8 cellular contexts compared by ENCODE assay signal in the genomic region with DNA sequence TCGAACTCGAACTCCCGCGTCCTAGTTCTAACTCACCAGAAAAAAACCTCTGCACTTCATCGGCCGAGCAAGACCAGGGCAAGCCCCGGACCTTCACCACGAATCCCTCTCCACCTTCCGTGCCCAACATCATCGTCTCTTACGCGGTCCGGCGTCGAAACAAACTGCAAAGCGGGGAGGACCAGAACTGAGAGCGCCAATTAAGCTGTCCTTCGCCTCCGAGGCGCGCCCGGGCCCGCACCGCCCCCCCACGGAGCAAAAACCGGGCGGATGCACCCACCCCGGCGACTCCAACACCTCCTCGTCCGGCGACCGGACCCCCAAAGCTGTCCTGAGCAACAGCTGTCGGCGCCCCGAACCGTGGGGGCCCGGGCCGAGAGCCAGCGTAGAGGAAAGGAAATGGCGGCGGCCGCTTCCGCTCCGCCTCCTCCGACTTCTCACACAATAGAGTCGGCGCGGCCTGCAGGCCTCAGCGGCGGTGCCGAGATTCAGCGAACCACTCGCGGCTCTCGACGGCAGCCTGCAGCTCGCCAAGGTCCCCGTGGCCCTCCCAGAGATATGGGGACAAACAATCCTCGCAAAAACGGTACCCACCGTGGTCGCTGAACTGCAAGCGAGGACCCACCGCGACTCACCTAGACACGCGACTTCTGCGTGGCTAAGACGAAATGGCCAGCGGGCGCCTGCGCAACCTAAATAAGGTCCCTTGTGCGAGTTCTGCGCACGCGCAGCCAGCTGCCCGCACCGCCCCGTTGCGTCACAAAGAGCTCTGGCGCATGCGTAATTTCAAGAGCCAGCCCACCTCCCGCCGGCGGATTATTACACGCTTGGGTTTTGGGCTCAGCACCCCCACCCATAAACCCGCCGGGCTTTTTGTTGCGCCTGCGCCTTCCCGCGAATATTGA. TPM values are rescaled to one million over a fixed set of nuclear protein-coding genes. Genes with fewer than 3 reads are reported as not detected.
A peak's percentile ranks its signal among the peaks of the same experiment; 100 is the strongest.
DNase-seq lines count a peak whose midpoint lies in the region; ATAC-seq and TF ChIP-seq lines count a peak whose summit lies in the region.

Gene HNRNPH1, minus strand, starts transcription at position 671 of the 905 bp plus-strand sequence. Its CDS starts 538 bp downstream, at position 133.

- H3K27ac ChIP-seq in testis, result peak within 1 kb of the TSS; percentile 99 to 100

- peak within 1 kb of the TSS; percentile 99 for H3K27ac Mint-ChIP-seq in activated naive CD4-positive, alpha-beta T cell treated with anti-CD3 and anti-CD28 coated beads, Interleukin-2, amount 50 U/mL, for 24 hours

- intact Hi-C loops in testis (cut with DNase I; ENCODE audit: low total_unique reads), result loop anchor here (10.0 kb wide), 1 partner anchor 72 kb away; the partner anchor contains the start of gene CANX

- peaks cover 42% of the 10 kb centered on the region for H3K4me1 Mint-ChIP-seq in activated naive CD4-positive, alpha-beta T cell treated with anti-CD3 and anti-CD28 coated beads, Interleukin-2, amount 50 U/mL, for 24 hours

- peak; percentile 97 for TF ChIP-seq POLR2A in testis (IDR thresholded peaks at IDR 0.05)

- peak; percentile 77 for ATAC-seq in HG02588 (IDR thresholded peaks at IDR 0.05; ENCODE audit: unreplicated experiment)
- ATAC-seq in SK-N-SH treated with all-trans-retinoic acid at 6 μM for 48 hours, result peak; percentile 78
- peak; percentile 86 for ATAC-seq in omental fat pad (ENCODE audit: low FRiP score)

- TF ChIP-seq CTCF in GM06990 (IDR thresholded peaks at IDR 0.05; ENCODE audit: insufficient read depth, low read length, poor library complexity, severe bottlenecking) (no peak), omental fat pad (IDR thresholded peaks at IDR 0.05) (no peak), testis (IDR thresholded peaks at IDR 0.05) (peak in 1 of 3 experiments; percentile 23)

- peaks cover 39% of the 10 kb centered on the region for H3K4me1 ChIP-seq in testis

- no peaks in the 10 kb centered on the region for H3K9me3 Mint-ChIP-seq in activated naive CD4-positive, alpha-beta T cell treated with anti-CD3 and anti-CD28 coated beads, Interleukin-2, amount 50 U/mL, for 24 hours

- peak within 1 kb of the TSS; percentile 95 for H3K4me3 Mint-ChIP-seq in activated naive CD4-positive, alpha-beta T cell treated with anti-CD3 and anti-CD28 coated beads, Interleukin-2, amount 50 U/mL, for 24 hours

- H3K36me3 ChIP-seq in GM06990 (ENCODE audit: control insufficient read depth, insufficient read depth, low read length) (peaks cover 4% of the 10 kb centered on the region; the same call in 1 of the 2 replicates), testis (ENCODE audit: low read depth, missing control alignments) (no peaks in the 10 kb centered on the region)

- no peaks in the 10 kb centered on the region for H3K9me3 ChIP-seq in testis

- 0% methylated on average over 49 to 93 of the region's 93 CpGs for WGBS in testis, 2 donors

- H3K27me3 ChIP-seq in GM06990 (replicated peaks; ENCODE audit: control insufficient read depth, insufficient read depth, low read length), result no peaks in the 10 kb centered on the region
- no peaks in the 10 kb centered on the region for H3K27me3 ChIP-seq in testis

- H3K27me3 Mint-ChIP-seq in activated naive CD4-positive, alpha-beta T cell treated with anti-CD3 and anti-CD28 coated beads, Interleukin-2, amount 50 U/mL, for 24 hours, result no peaks in the 10 kb centered on the region

- H3K4me3 ChIP-seq in GM06990 (replicated peaks; ENCODE audit: low read depth, low read length) (peak within 1 kb of the TSS; percentile 98), testis (peak within 1 kb of the TSS; percentile 91 to 100)

- DNase-seq in GM06990 (ENCODE audit: extremely low read depth, insufficient read length), result peak; percentile 98
- peak; percentile 94 for DNase-seq in NCI-H1092 (lab: John Stamatoyannopoulos, UW)
- peak; percentile 90 for DNase-seq in glomerular endothelial cell (ENCODE audit: extremely low read depth, low read depth, low spot score)
- DNase-seq in omental fat pad (ENCODE audit: low spot score), result peak; percentile 86
- DNase-seq in testis, result peak; percentile 98

- H3K36me3 Mint-ChIP-seq in activated naive CD4-positive, alpha-beta T cell treated with anti-CD3 and anti-CD28 coated beads, Interleukin-2, amount 50 U/mL, for 24 hours, result peaks cover 39% of the 10 kb centered on the region

TF ChIP-seq in SK-N-SH treated with all-trans-retinoic acid at 6 μM for 48 hours, 23 proteins besides CTCF, POLR2A, EP300 and RAD21:
- TF ChIP-seq PPARA (CRISPR knock-in tag; IDR thresholded peaks at IDR 0.05; ENCODE audit: borderline replicate concordance), result no peak
- peak; percentile 31 for TF ChIP-seq TSHZ2 (CRISPR knock-in tag; IDR thresholded peaks at IDR 0.05)
- TF ChIP-seq, protein P1, sequence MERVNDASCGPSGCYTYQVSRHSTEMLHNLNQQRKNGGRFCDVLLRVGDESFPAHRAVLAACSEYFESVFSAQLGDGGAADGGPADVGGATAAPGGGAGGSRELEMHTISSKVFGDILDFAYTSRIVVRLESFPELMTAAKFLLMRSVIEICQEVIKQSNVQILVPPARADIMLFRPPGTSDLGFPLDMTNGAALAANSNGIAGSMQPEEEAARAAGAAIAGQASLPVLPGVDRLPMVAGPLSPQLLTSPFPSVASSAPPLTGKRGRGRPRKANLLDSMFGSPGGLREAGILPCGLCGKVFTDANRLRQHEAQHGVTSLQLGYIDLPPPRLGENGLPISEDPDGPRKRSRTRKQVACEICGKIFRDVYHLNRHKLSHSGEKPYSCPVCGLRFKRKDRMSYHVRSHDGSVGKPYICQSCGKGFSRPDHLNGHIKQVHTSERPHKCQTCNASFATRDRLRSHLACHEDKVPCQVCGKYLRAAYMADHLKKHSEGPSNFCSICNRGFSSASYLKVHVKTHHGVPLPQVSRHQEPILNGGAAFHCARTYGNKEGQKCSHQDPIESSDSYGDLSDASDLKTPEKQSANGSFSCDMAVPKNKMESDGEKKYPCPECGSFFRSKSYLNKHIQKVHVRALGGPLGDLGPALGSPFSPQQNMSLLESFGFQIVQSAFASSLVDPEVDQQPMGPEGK (CRISPR knock-in tag; IDR thresholded peaks at IDR 0.05; ENCODE audit: borderline replicate concordance), result peak; percentile 19; the same call in 1 of the 2 replicates
- TF ChIP-seq CSDC2 (CRISPR knock-in tag; IDR thresholded peaks at IDR 0.05), result no peak
- TF ChIP-seq, protein P2, sequence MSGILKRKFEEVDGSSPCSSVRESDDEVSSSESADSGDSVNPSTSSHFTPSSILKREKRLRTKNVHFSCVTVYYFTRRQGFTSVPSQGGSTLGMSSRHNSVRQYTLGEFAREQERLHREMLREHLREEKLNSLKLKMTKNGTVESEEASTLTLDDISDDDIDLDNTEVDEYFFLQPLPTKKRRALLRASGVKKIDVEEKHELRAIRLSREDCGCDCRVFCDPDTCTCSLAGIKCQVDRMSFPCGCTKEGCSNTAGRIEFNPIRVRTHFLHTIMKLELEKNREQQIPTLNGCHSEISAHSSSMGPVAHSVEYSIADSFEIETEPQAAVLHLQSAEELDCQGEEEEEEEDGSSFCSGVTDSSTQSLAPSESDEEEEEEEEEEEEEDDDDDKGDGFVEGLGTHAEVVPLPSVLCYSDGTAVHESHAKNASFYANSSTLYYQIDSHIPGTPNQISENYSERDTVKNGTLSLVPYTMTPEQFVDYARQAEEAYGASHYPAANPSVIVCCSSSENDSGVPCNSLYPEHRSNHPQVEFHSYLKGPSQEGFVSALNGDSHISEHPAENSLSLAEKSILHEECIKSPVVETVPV (CRISPR knock-in tag; IDR thresholded peaks at IDR 0.05), result peak; percentile 60; the same call in 1 of the 2 replicates
- TF ChIP-seq ZNF70 (CRISPR knock-in tag; IDR thresholded peaks at IDR 0.05), result peak; percentile 33; the same call in 1 of the 2 replicates
- 0 out of 2 replicates have a peak, but pooled peaks have one; percentile 16 for TF ChIP-seq ZNF8 (CRISPR knock-in tag; IDR thresholded peaks at IDR 0.05)
- peak; percentile 56; the same call in 1 of the 2 replicates for TF ChIP-seq ZC3H10 (CRISPR knock-in tag; IDR thresholded peaks at IDR 0.05)
- peak; percentile 38; the same call in 1 of the 2 replicates for TF ChIP-seq ZFP3 (CRISPR knock-in tag; IDR thresholded peaks at IDR 0.05)
- peak; percentile 79; the same call in 1 of the 2 replicates for TF ChIP-seq ZNF565 (CRISPR knock-in tag; conservative IDR thresholded peaks at IDR 0.05; ENCODE audit: low read depth)
- no peak for TF ChIP-seq ZFP30 (CRISPR knock-in tag; IDR thresholded peaks at IDR 0.05)
- TF ChIP-seq ESRRG (CRISPR knock-in tag; IDR thresholded peaks at IDR 0.05), result 0 out of 2 replicates have a peak, but pooled peaks have one; percentile 17
- no peak for TF ChIP-seq ISL1 (CRISPR knock-in tag; IDR thresholded peaks at IDR 0.05)

RNA-seq across cellular contexts. Expression of gene HNRNPH1, which starts in this region (rescaled TPM):
- total RNA-seq in glomerular endothelial cell (215 and 341 TPM in 2 replicates), omental fat pad (100 to 1,000 TPM; 410 to 898 (median 679) TPM), testis (100 to 1,000 TPM; 626 to 636 TPM)
- 395 TPM for polyA plus RNA-seq in testis (ENCODE audit: insufficient read depth, low read depth, low replicate concordance)

Comparison
In these comparisons a context has a peak if more than half of its experiments do, and no peak if none do; other contexts are left out.
1. Peak in every context shown above with its lines: DNase-seq, ATAC-seq, H3K4me3 ChIP-seq and H3K27ac ChIP-seq.